Comparison of ENCODE assay signal across 8 cellular contexts in genomic region chr1:109214695-109215623, GRCh38. TPM values are rescaled to one million over a fixed set of nuclear protein-coding genes. Genes with fewer than 3 reads are reported as not detected.
DNase-seq lines count a peak whose midpoint lies in the region; ATAC-seq and TF ChIP-seq lines count a peak whose summit lies in the region.

No MANE protein-coding gene starts in this region.

- peak overlapping the region; percentile 54 to 89 for H3K4me3 ChIP-seq in uterus

- H3K4me1 Mint-ChIP-seq in activated T-cell treated with anti-CD3 and anti-CD28 coated beads, Interleukin-2, amount 50 U/mL, for 4 hours (ENCODE audit: low read depth): peaks cover 34% of the 10 kb centered on the region
- peaks cover 32% of the 10 kb centered on the region for H3K4me1 Mint-ChIP-seq in neural crest cell

- H3K27me3 Mint-ChIP-seq in activated T-cell treated with anti-CD3 and anti-CD28 coated beads, Interleukin-2, amount 50 U/mL, for 4 hours (ENCODE audit: low read depth): no peaks in the 10 kb centered on the region
- H3K27me3 Mint-ChIP-seq in neural crest cell (ENCODE audit: low read depth): no peaks in the 10 kb centered on the region

- TF ChIP-seq CTCF in neural crest cell (conservative IDR thresholded peaks at IDR 0.05): no peak
- TF ChIP-seq CTCF in uterus (IDR thresholded peaks at IDR 0.05): no peak

- ATAC-seq in HG03135 (IDR thresholded peaks at IDR 0.05; ENCODE audit: unreplicated experiment) (peak; percentile 26), GM18858 (IDR thresholded peaks at IDR 0.05; ENCODE audit: unreplicated experiment) (no peak)
- ATAC-seq in activated T-cell treated with anti-CD3 and anti-CD28 coated beads, Interleukin-2, amount 50 U/mL, for 4 hours: peak in 1 of 2 donors; percentile 46

- peak overlapping the region; percentile 83 to 90 for H3K27ac ChIP-seq in uterus

- no peaks in the 10 kb centered on the region for H3K9me3 Mint-ChIP-seq in activated T-cell treated with anti-CD3 and anti-CD28 coated beads, Interleukin-2, amount 50 U/mL, for 4 hours
- H3K9me3 Mint-ChIP-seq in neural crest cell: no peaks in the 10 kb centered on the region

- H3K36me3 Mint-ChIP-seq in activated T-cell treated with anti-CD3 and anti-CD28 coated beads, Interleukin-2, amount 50 U/mL, for 4 hours (ENCODE audit: insufficient read depth): peaks cover 25% of the 10 kb centered on the region
- H3K36me3 Mint-ChIP-seq in neural crest cell (ENCODE audit: low read depth): peaks cover 7% of the 10 kb centered on the region

- TF ChIP-seq POLR2A in uterus (IDR thresholded peaks at IDR 0.05): no peak

- DNase-seq in COLO668 (lab: John Stamatoyannopoulos, UW; ENCODE audit: unreplicated experiment) (peak; percentile 63), NCI-H82 (lab: John Stamatoyannopoulos, UW) (peak; percentile 95), fibroblast of peridontal ligament (ENCODE audit: extremely low read depth) (peak; percentile 96), neural crest cell (ENCODE audit: low read depth, low spot score) (no peak), uterus (peak; percentile 39 to 54)
- DNase-seq in activated T-cell treated with anti-CD3 and anti-CD28 coated beads, Interleukin-2, amount 50 U/mL, for 4 hours: peak; percentile 46

- no peaks in the 10 kb centered on the region for H3K36me3 ChIP-seq in uterus

- intact Hi-C loops in uterus (cut with DNase I; ENCODE audit: low total_unique reads): no loop called here

- peak overlapping the region; percentile 99 for H3K4me3 Mint-ChIP-seq in activated T-cell treated with anti-CD3 and anti-CD28 coated beads, Interleukin-2, amount 50 U/mL, for 4 hours
- peak overlapping the region; percentile 90 for H3K4me3 Mint-ChIP-seq in neural crest cell

- H3K27me3 ChIP-seq in uterus: no peaks in the 10 kb centered on the region

- peaks cover 6 to 19% of the 10 kb centered on the region in 2 donors for H3K4me1 ChIP-seq in uterus

- H3K27ac Mint-ChIP-seq in neural crest cell (ENCODE audit: unreplicated experiment): peak overlapping the region; percentile 95

- H3K9me3 ChIP-seq in uterus: no peaks in the 10 kb centered on the region

RNA-seq across cellular contexts. Expression of gene SARS1, which starts 1.2 kb away (rescaled TPM):
- total RNA-seq in activated T-cell treated with anti-CD3 and anti-CD28 coated beads, Interleukin-2, amount 50 U/mL, for 4 hours: 100 to 1,000 TPM; 166 to 207 (median 201) TPM
- total RNA-seq in neural crest cell: 156 and 158 TPM in 2 replicates
- total RNA-seq in uterus: 100 to 1,000 TPM in 3 of 4 donors, 10 to 100 TPM in 1; 98.1 to 138 (median 112) TPM

RNA-seq across cellular contexts. Expression of gene CELSR2, which starts 34.4 kb away (rescaled TPM):
- 1 to 10 TPM; 1.4 to 2.2 (median 1.5) TPM for total RNA-seq in activated T-cell treated with anti-CD3 and anti-CD28 coated beads, Interleukin-2, amount 50 U/mL, for 4 hours
- total RNA-seq in neural crest cell: 97.1 and 99.2 TPM in 2 replicates
- 1 to 10 TPM in 3 of 4 donors, under 1 TPM in 1; 0.26 to 9.6 (median 5.4) TPM for total RNA-seq in uterus
